Comparison of ENCODE assay signal across 1 cellular context in genomic region chr1:169570172-169570574, GRCh38.
TF ChIP-seq lines count a peak whose summit lies in the region.

No MANE protein-coding gene starts in this region.

TF ChIP-seq in HepG2, 621 proteins besides CTCF, POLR2A, EP300 and RAD21 (continued from another document and continues in another):
- TF ChIP-seq POGK (CRISPR knock-in tag; conservative IDR thresholded peaks at IDR 0.05) (no peak), ZNF432 (CRISPR knock-in tag; IDR thresholded peaks at IDR 0.05; ENCODE audit: borderline replicate concordance) (no peak), ZNF674 (CRISPR knock-in tag; IDR thresholded peaks at IDR 0.05; ENCODE audit: low read depth) (no peak), PPARG (CRISPR knock-in tag; conservative IDR thresholded peaks at IDR 0.05) (peak; percentile 92), ZFP41 (CRISPR knock-in tag; IDR thresholded peaks at IDR 0.05; ENCODE audit: borderline replicate concordance) (no peak), ZNF598 (CRISPR knock-in tag; IDR thresholded peaks at IDR 0.05; ENCODE audit: borderline replicate concordance) (no peak), CREM (IDR thresholded peaks at IDR 0.05) (peak; percentile 73; the same call in 1 of the 2 replicates), CREM (CRISPR knock-in tag; IDR thresholded peaks at IDR 0.05) (no peak), PHF21A (CRISPR knock-in tag; IDR thresholded peaks at IDR 0.05) (peak; percentile 55; the same call in 1 of the 2 replicates), PHF8 (CRISPR knock-in tag; IDR thresholded peaks at IDR 0.05) (no peak), MTF2 (CRISPR knock-in tag; IDR thresholded peaks at IDR 0.05; ENCODE audit: borderline replicate concordance) (no peak), ZNF746 (CRISPR knock-in tag; IDR thresholded peaks at IDR 0.05) (no peak), ZNF468 (CRISPR knock-in tag; IDR thresholded peaks at IDR 0.05) (no peak), BCL6 (CRISPR knock-in tag; IDR thresholded peaks at IDR 0.05) (0 out of 2 replicates have a peak, but pooled peaks have one; percentile 48), ZNF883 (CRISPR knock-in tag; IDR thresholded peaks at IDR 0.05; ENCODE audit: not compliant biosample characterization) (no peak), SMYD3 (CRISPR knock-in tag; IDR thresholded peaks at IDR 0.05) (no peak), NFE2L1 (CRISPR knock-in tag; IDR thresholded peaks at IDR 0.05; ENCODE audit: borderline replicate concordance) (no peak), HNF1B (CRISPR knock-in tag; IDR thresholded peaks at IDR 0.05) (no peak), GMEB1 (CRISPR knock-in tag; IDR thresholded peaks at IDR 0.05; ENCODE audit: borderline replicate concordance) (no peak), ZNF557 (CRISPR knock-in tag; IDR thresholded peaks at IDR 0.05) (no peak), SOX6 (IDR thresholded peaks at IDR 0.05) (no peak), SOX6 (CRISPR knock-in tag; IDR thresholded peaks at IDR 0.05) (peak; percentile 86), ZNF790 (CRISPR knock-in tag; IDR thresholded peaks at IDR 0.05; ENCODE audit: borderline replicate concordance) (no peak), ZNF296 (CRISPR knock-in tag; conservative IDR thresholded peaks at IDR 0.05) (no peak), ZNF691 (CRISPR knock-in tag; IDR thresholded peaks at IDR 0.05; ENCODE audit: borderline replicate concordance, low read depth) (no peak), E2F2 (CRISPR knock-in tag; IDR thresholded peaks at IDR 0.05; ENCODE audit: borderline replicate concordance) (no peak), SRY (CRISPR knock-in tag; IDR thresholded peaks at IDR 0.05) (no peak), RCOR2 (CRISPR knock-in tag; IDR thresholded peaks at IDR 0.05) (peak; percentile 50; the same call in 1 of the 2 replicates), MLLT10 (CRISPR knock-in tag; IDR thresholded peaks at IDR 0.05) (no peak), RNF219 (CRISPR knock-in tag; IDR thresholded peaks at IDR 0.05) (peak; percentile 61; the same call in 1 of the 2 replicates), FOXP4 (CRISPR knock-in tag; IDR thresholded peaks at IDR 0.05) (peak; percentile 90), ZNF609 (CRISPR knock-in tag; IDR thresholded peaks at IDR 0.05; ENCODE audit: borderline replicate concordance) (no peak; the same call in 1 of the 2 replicates), PREB (CRISPR knock-in tag; IDR thresholded peaks at IDR 0.05) (no peak), SRSF9 (IDR thresholded peaks at IDR 0.05; ENCODE audit: borderline replicate concordance, insufficient read depth, low read depth, low read length, poor library complexity, severe bottlenecking) (no peak), NFYB (CRISPR knock-in tag; IDR thresholded peaks at IDR 0.05) (no peak), MAF1 (CRISPR knock-in tag; IDR thresholded peaks at IDR 0.05; ENCODE audit: borderline replicate concordance) (no peak), ZNF367 (CRISPR knock-in tag; IDR thresholded peaks at IDR 0.05; ENCODE audit: borderline replicate concordance) (no peak), MXD3 (CRISPR knock-in tag; IDR thresholded peaks at IDR 0.05) (no peak), POLR2G (IDR thresholded peaks at IDR 0.05; ENCODE audit: low read depth, low read length) (no peak), EZH2 (conservative IDR thresholded peaks at IDR 0.05; ENCODE audit: low read depth, low read length) (no peak), ZNF546 (CRISPR knock-in tag; conservative IDR thresholded peaks at IDR 0.05) (no peak)
